In genomic region chr15:28096720-28097431, GRCh38 we compare ENCODE assay signal across 8 cellular contexts. TPM values are rescaled to one million over a fixed set of nuclear protein-coding genes. Genes with fewer than 3 reads are reported as not detected.
DNase-seq lines count a peak whose midpoint lies in the region; ATAC-seq lines count a peak whose summit lies in the region.

No MANE protein-coding gene starts in this region.

- in situ Hi-C loops in ACHN (cut with HindIII; ENCODE audit: low pct_ligation_motif_present, low pct_unique_long_range_greater_than_20kb, low sequenced_read_pairs), result no loop called here

- peak overlapping the region; percentile 80 to 96 (median 92) for H3K4me3 Mint-ChIP-seq in naive B cell

- H3K27me3 Mint-ChIP-seq in naive B cell, result peaks cover 50 to 70% (median 52%) of the 10 kb centered on the region in 3 donors

- H3K9ac ChIP-seq in HUES6 (ENCODE audit: low read length) (peak overlapping the region; percentile 30), duodenal mucosa (ENCODE audit: low read depth in 1 of 2, low read length in 2 of 2) (no peak overlapping the region)

- H3K27ac ChIP-seq in HUES6 (ENCODE audit: low read depth, low read length), result no peak overlapping the region
- no peak overlapping the region for H3K27ac ChIP-seq in duodenal mucosa (ENCODE audit: low read depth, low read length)

- H3K27me3 ChIP-seq in HUES6 (ENCODE audit: control insufficient read depth, insufficient read depth, low read length), result peaks cover 97% of the 10 kb centered on the region
- peaks cover 42 to 49% of the 10 kb centered on the region in 2 donors for H3K27me3 ChIP-seq in duodenal mucosa (ENCODE audit: control insufficient read depth in 1 of 2, insufficient read depth in 2 of 2, low read length in 2 of 2)

- peaks cover 31% of the 10 kb centered on the region for H3K4me1 ChIP-seq in HUES6 (ENCODE audit: control insufficient read depth, insufficient read depth, low read length)
- peaks cover 12 to 26% of the 10 kb centered on the region in 2 donors for H3K4me1 ChIP-seq in duodenal mucosa (ENCODE audit: control insufficient read depth in 1 of 2, insufficient read depth in 2 of 2, low read length in 2 of 2)

- H3K4me3 ChIP-seq in HUES6 (ENCODE audit: low read depth, low read length), result peak overlapping the region; percentile 68
- peak overlapping the region; percentile 73 to 89 for H3K4me3 ChIP-seq in duodenal mucosa (ENCODE audit: low read depth in 1 of 2, low read length in 2 of 2)

- H3K4me1 Mint-ChIP-seq in naive B cell, result peaks cover 22 to 45% (median 41%) of the 10 kb centered on the region in 3 donors

- DNase-seq in ACHN, result peak; percentile 35
- DNase-seq in naive B cell, result no peak
- DNase-seq in activated effector memory CD4-positive, alpha-beta T cell treated with anti-CD3 and anti-CD28 coated beads, Interleukin-2, amount 50 U/mL, for 16 hours, result no peak

- H3K9me3 ChIP-seq in HUES6 (ENCODE audit: control insufficient read depth, insufficient read depth, low read depth, low read length) (no peaks in the 10 kb centered on the region), duodenal mucosa (ENCODE audit: control insufficient read depth in 1 of 2, low read length in 2 of 2) (no peaks in the 10 kb centered on the region)

- no peaks in the 10 kb centered on the region for H3K36me3 ChIP-seq in HUES6 (ENCODE audit: control insufficient read depth, insufficient read depth, low read length)
- H3K36me3 ChIP-seq in duodenal mucosa (ENCODE audit: control insufficient read depth in 1 of 2, insufficient read depth in 2 of 2, low read length in 2 of 2), result no peaks in the 10 kb centered on the region

- peak overlapping the region in 1 of 6 donors; percentile 93 for H3K27ac Mint-ChIP-seq in naive B cell

- no peak for ATAC-seq in naive B cell (ENCODE audit: low read depth in 2 of 2)
- no peak for ATAC-seq in HG02973 (IDR thresholded peaks at IDR 0.05; ENCODE audit: unreplicated experiment)
- ATAC-seq in HG03135 (IDR thresholded peaks at IDR 0.05; ENCODE audit: unreplicated experiment), result no peak
- no peak for ATAC-seq in HG02981 (IDR thresholded peaks at IDR 0.05; ENCODE audit: unreplicated experiment)

- peaks cover 0 to 12% of the 10 kb centered on the region in 2 donors for H3K36me3 Mint-ChIP-seq in naive B cell

- peaks cover 0 to 10% (median 3%) of the 10 kb centered on the region in 7 donors for H3K9me3 Mint-ChIP-seq in naive B cell

RNA-seq across cellular contexts. Expression of gene OCA2, which starts 2.2 kb away (rescaled TPM):
- under 1 TPM in 2 of 6 donors, not detected in 4; 0.09 to 0.23 TPM for polyA plus RNA-seq in naive B cell (ENCODE audit: low read depth in 6 of 6)
